18 cellular contexts compared by ENCODE assay signal in the genomic region with DNA sequence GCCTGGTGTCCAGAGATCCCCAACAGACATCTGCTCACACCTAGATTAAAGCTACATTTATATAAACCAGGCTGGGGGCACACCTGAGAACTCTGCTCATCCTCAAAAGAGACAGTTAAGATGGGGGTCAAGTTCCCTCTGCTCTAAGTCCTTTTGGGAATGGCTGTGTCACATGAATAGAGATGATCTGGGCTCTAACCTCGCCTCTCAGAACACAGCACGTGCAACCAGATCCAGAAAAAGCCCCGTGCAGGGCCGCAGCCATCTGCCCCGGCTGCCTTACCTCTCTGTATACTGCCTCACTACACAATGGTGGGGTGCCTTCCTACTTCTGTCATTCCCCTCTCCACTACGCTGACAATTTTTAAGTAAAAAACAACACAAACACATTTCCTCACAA. TPM values are rescaled to one million over a fixed set of nuclear protein-coding genes. Genes with fewer than 3 reads are reported as not detected.
DNase-seq lines count a peak whose midpoint lies in the region; ATAC-seq and TF ChIP-seq lines count a peak whose summit lies in the region.
"Had no signal": no experiment of that assay in that cellular context is flagged by ENCODE, and none has a peak within 500 bp of the region (broad histone marks: within the 10 kb centered on the region; RNA-seq: fewer than 3 reads in every experiment).

No MANE protein-coding gene starts in this region.

- TF ChIP-seq CTCF in WTC11 (IDR thresholded peaks at IDR 0.05): no peak
- TF ChIP-seq CTCF in mesothelial cell of epicardium (IDR thresholded peaks at IDR 0.05; ENCODE audit: unreplicated experiment): no peak
- no peak for TF ChIP-seq CTCF in colonic mucosa (IDR thresholded peaks at IDR 0.05)

- CTCF ChIA-PET in activated naive CD4-positive, alpha-beta T cell treated with anti-CD3 and anti-CD28 coated beads, Interleukin-2, amount 10 ng/mL, durations not matched to agents 7 days and 5 days (lab: Charles Lee): interaction anchor here (0.6 to 7.0 kb wide), 8 partner anchors 24 to 377 kb away, joined by 3 to 54 read pairs (median 3); no protein-coding TSS in a partner anchor
- CTCF ChIA-PET in WTC11 (lab: Charles Lee): interaction anchor here (1.1 to 4.9 kb wide), 3 partner anchors 37 to 230 kb away, joined by 3 to 63 read pairs (median 10); no protein-coding TSS in a partner anchor

- no peak overlapping the region for H3K4me3 ChIP-seq in colonic mucosa
- H3K4me3 ChIP-seq: GM12878, hepatocyte, uterus had no signal

- no peaks in the 10 kb centered on the region for H3K9me3 Mint-ChIP-seq in activated naive CD4-positive, alpha-beta T cell treated with anti-CD3 and anti-CD28 coated beads, Interleukin-2, amount 10 ng/mL, durations not matched to agents 7 days and 5 days
- H3K9me3 Mint-ChIP-seq in WTC11 (no peaks in the 10 kb centered on the region), mesothelial cell of epicardium (no peaks in the 10 kb centered on the region)

- H3K27me3 ChIP-seq in colonic mucosa: no peaks in the 10 kb centered on the region
- H3K27me3 ChIP-seq: hepatocyte, uterus had no signal

- ATAC-seq in WTC11 (no peak), HG03175 (IDR thresholded peaks at IDR 0.05; ENCODE audit: unreplicated experiment) (no peak)
- ATAC-seq: GM12878 had no signal

- H3K9me3 ChIP-seq in colonic mucosa: no peaks in the 10 kb centered on the region
- H3K9me3 ChIP-seq: uterus had no signal

- peak overlapping the region; percentile 4 for H3K27ac Mint-ChIP-seq in activated naive CD4-positive, alpha-beta T cell treated with anti-CD3 and anti-CD28 coated beads, Interleukin-2, amount 10 ng/mL, durations not matched to agents 7 days and 5 days
- H3K27ac Mint-ChIP-seq in WTC11: peak overlapping the region; percentile 43
- peak overlapping the region; percentile 58 for H3K27ac Mint-ChIP-seq in mesothelial cell of epicardium

- H3K4me1 Mint-ChIP-seq in activated naive CD4-positive, alpha-beta T cell treated with anti-CD3 and anti-CD28 coated beads, Interleukin-2, amount 10 ng/mL, durations not matched to agents 7 days and 5 days: peaks cover 32% of the 10 kb centered on the region
- peaks cover 21% of the 10 kb centered on the region for H3K4me1 Mint-ChIP-seq in WTC11
- peaks cover 32% of the 10 kb centered on the region for H3K4me1 Mint-ChIP-seq in mesothelial cell of epicardium

- peaks cover 21% of the 10 kb centered on the region for H3K36me3 ChIP-seq in colonic mucosa
- H3K36me3 ChIP-seq: uterus had no signal

- intact Hi-C loops in colonic mucosa (cut with DNase I): loop anchor here (10.0 kb wide), 1 partner anchor 215 kb away; no protein-coding TSS in a partner anchor

- no peak for DNase-seq in activated naive CD4-positive, alpha-beta T cell treated with anti-CD3 and anti-CD28 coated beads, Interleukin-2, amount 10 ng/mL, durations not matched to agents 7 days and 5 days
- DNase-seq in activated naive CD4-positive, alpha-beta T cell (lab: John Stamatoyannopoulos, UW): no peak
- DNase-seq in WTC11 (ENCODE audit: low spot score) (no peak), mesothelial cell of epicardium (ENCODE audit: low spot score in 2 of 2, unreplicated experiment in 2 of 2) (no peak), NCI-H446 treated with DMSO at 0.1 percent for 48 hours (lab: John Stamatoyannopoulos, UW) (no peak), colonic mucosa (no peak)
- DNase-seq: activated CD4-positive, CD25-positive, alpha-beta regulatory T cell treated with anti-CD3 and anti-CD28 coated beads, Interleukin-2, amount 50 U/mL, for 72 hours; activated gamma-delta T cell treated with Interleukin-2 at 50 U/mL for 16 hours; erythroblast; NCI-H1048; NCI-H226; stimulated activated CD4-positive, alpha-beta T cell treated with anti-CD3 and anti-CD28 coated beads, Interleukin-15, amount 100 ng/mL, for 24 hours; uterus had no signal

- H3K9ac ChIP-seq in colonic mucosa (ENCODE audit: low read depth in 2 of 2, low read length in 2 of 2): no peak overlapping the region

- peaks cover 43% of the 10 kb centered on the region for H3K36me3 Mint-ChIP-seq in activated naive CD4-positive, alpha-beta T cell treated with anti-CD3 and anti-CD28 coated beads, Interleukin-2, amount 10 ng/mL, durations not matched to agents 7 days and 5 days
- H3K36me3 Mint-ChIP-seq in WTC11: peaks cover 31% of the 10 kb centered on the region
- peaks cover 11% of the 10 kb centered on the region for H3K36me3 Mint-ChIP-seq in mesothelial cell of epicardium

- H3K27ac ChIP-seq in temporal lobe (ENCODE audit: low read depth, low read length): peak overlapping the region; percentile 92
- no peak overlapping the region for H3K27ac ChIP-seq in colonic mucosa
- H3K27ac ChIP-seq: hepatocyte had no signal

- peaks cover 2% of the 10 kb centered on the region for H3K4me1 ChIP-seq in colonic mucosa

- no peak overlapping the region for H3K4me3 Mint-ChIP-seq in activated naive CD4-positive, alpha-beta T cell treated with anti-CD3 and anti-CD28 coated beads, Interleukin-2, amount 10 ng/mL, durations not matched to agents 7 days and 5 days
- H3K4me3 Mint-ChIP-seq in WTC11: no peak overlapping the region
- no peak overlapping the region for H3K4me3 Mint-ChIP-seq in mesothelial cell of epicardium
- H3K4me3 Mint-ChIP-seq: B cell had no signal

- H3K27me3 Mint-ChIP-seq in activated naive CD4-positive, alpha-beta T cell treated with anti-CD3 and anti-CD28 coated beads, Interleukin-2, amount 10 ng/mL, durations not matched to agents 7 days and 5 days: no peaks in the 10 kb centered on the region
- H3K27me3 Mint-ChIP-seq in WTC11 (ENCODE audit: low read depth) (no peaks in the 10 kb centered on the region), mesothelial cell of epicardium (ENCODE audit: low read depth) (no peaks in the 10 kb centered on the region)
- H3K27me3 Mint-ChIP-seq: B cell had no signal

- POLR2A ChIA-PET in WTC11 (lab: Charles Lee): interaction anchor here (2.3 kb wide), 1 partner anchor 38 kb away, joined by 6 read pairs; no protein-coding TSS in a partner anchor

TF ChIP-seq in WTC11, 78 proteins besides CTCF, POLR2A, EP300 and RAD21:
- no peak for TF ChIP-seq ZNF121 (CRISPR knock-in tag; IDR thresholded peaks at IDR 0.05)
- TF ChIP-seq USF2 (CRISPR knock-in tag; IDR thresholded peaks at IDR 0.05): no peak
- TF ChIP-seq MYBL2 (CRISPR knock-in tag; IDR thresholded peaks at IDR 0.05): no peak
- TF ChIP-seq USF1 (CRISPR knock-in tag; IDR thresholded peaks at IDR 0.05): no peak
- TF ChIP-seq ZBTB21 (CRISPR knock-in tag; IDR thresholded peaks at IDR 0.05; ENCODE audit: borderline replicate concordance): no peak
- TF ChIP-seq SMAD4 (CRISPR knock-in tag; IDR thresholded peaks at IDR 0.05): no peak
- no peak for TF ChIP-seq ZNF671 (CRISPR knock-in tag; IDR thresholded peaks at IDR 0.05)

RNA-seq across cellular contexts. Expression of gene MTCH1, which starts 5.9 kb away (rescaled TPM):
- 198 to 207 TPM (median 204 TPM) in 3 replicates for total RNA-seq in WTC11 (2021)
- total RNA-seq in mesothelial cell of epicardium: 148 to 153 TPM (median 151 TPM) in 3 replicates
- total RNA-seq in temporal lobe: 131 TPM
- total RNA-seq in colonic mucosa: 100 to 1,000 TPM; 160 to 197 TPM

RNA-seq across cellular contexts. Expression of gene FGD2, which starts 25.3 kb away (rescaled TPM):
- total RNA-seq in WTC11 (2021) (0.31 to 0.78 TPM (median 0.44 TPM) in 3 replicates), mesothelial cell of epicardium (not detected in 3 replicates), temporal lobe (2.2 TPM), colonic mucosa (1 to 10 TPM; 3.6 to 3.8 TPM)

RNA-seq across cellular contexts. Expression of gene PI16, which starts 25.6 kb away (rescaled TPM):
- total RNA-seq in WTC11 (2021): 0.09 to 0.17 TPM in 2 of 3 replicates, not detected in the other
- total RNA-seq in mesothelial cell of epicardium: not detected in 3 replicates
- total RNA-seq in temporal lobe: 0.25 TPM
- 1 to 10 TPM; 1.2 to 2.6 TPM for total RNA-seq in colonic mucosa
- total RNA-seq: GM12878, hepatocyte had no signal

Comparison
In these comparisons a context has a peak if more than half of its experiments do, and no peak if none do; other contexts are left out.
1. H3K27ac Mint-ChIP-seq: peak in every context shown above with its lines; median percentile 58 in mesothelial cell of epicardium; 43 in WTC11; 4 in activated naive CD4-positive, alpha-beta T cell treated with anti-CD3 and anti-CD28 coated beads, Interleukin-2, amount 10 ng/mL, durations not matched to agents 7 days and 5 days.